11 cellular contexts compared by ENCODE assay signal in the genomic region with DNA sequence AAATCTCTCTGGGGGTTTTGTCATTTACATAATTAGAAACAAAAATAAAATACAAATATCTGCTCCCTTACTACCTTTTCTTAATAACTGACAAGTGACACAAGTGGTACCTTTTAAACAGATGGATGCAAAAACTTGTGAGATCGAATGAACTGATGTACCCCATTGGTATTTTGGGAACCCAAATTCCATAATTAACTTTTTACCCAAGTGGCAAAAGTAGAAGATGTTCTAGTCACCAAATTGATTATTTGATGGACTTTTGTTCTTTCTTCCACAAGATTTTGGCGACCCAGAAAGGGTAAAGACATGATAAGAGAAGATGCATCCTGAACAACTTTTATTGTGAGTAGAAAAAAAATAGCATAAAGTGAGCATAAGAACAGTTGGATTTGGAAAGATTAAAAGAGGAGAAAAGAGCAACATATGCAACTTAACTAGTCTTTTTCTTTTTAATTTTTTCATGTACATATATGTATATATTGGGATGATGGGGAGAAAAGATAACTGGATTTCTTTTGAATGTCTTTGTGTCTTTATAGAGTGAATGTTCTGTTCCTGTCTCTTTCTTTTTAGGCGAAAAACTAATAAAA.
A peak's percentile ranks its signal among the peaks of the same experiment; 100 is the strongest.
DNase-seq lines count a peak whose midpoint lies in the region; ATAC-seq and TF ChIP-seq lines count a peak whose summit lies in the region.
"Had no signal": no experiment of that assay in that cellular context is flagged by ENCODE, and none has a peak within 500 bp of the region (broad histone marks: within the 10 kb centered on the region; RNA-seq: fewer than 3 reads in every experiment).

No MANE protein-coding gene starts in this region.

- DNase-seq in BE2C (no peak), HAP-1 (ENCODE audit: low spot score in 2 of 2) (no peak), prostate gland (ENCODE audit: low spot score) (no peak), posterior vena cava (ENCODE audit: low spot score) (no peak), GOT3 (lab: John Stamatoyannopoulos, UW) (no peak)
- no peak for DNase-seq in naive thymus-derived CD8-positive, alpha-beta T cell
- DNase-seq: NCI-H1436 treated with DMSO at 0.1 percent for 48 hours had no signal

- no peak for TF ChIP-seq POLR2A in prostate gland (IDR thresholded peaks at IDR 0.05)

- no peaks in the 10 kb centered on the region for H3K9me3 ChIP-seq in BE2C
- no peaks in the 10 kb centered on the region for H3K9me3 ChIP-seq in HAP-1
- no peaks in the 10 kb centered on the region for H3K9me3 ChIP-seq in prostate gland

- in situ Hi-C loops in HAP-1 (cut with MboI; ENCODE audit: low sequenced_read_pairs), result no loop called here

- no peaks in the 10 kb centered on the region for H3K27me3 Mint-ChIP-seq in naive thymus-derived CD8-positive, alpha-beta T cell
- H3K27me3 Mint-ChIP-seq: CD4-positive, alpha-beta memory T cell; T-cell had no signal

- TF ChIP-seq CTCF in BE2C (IDR thresholded peaks at IDR 0.05; ENCODE audit: low read depth, low read length) (no peak), prostate gland (IDR thresholded peaks at IDR 0.05) (no peak)

- H3K27me3 ChIP-seq in BE2C, result no peaks in the 10 kb centered on the region
- no peaks in the 10 kb centered on the region for H3K27me3 ChIP-seq in HAP-1 (ENCODE audit: low read depth)
- no peaks in the 10 kb centered on the region for H3K27me3 ChIP-seq in prostate gland (replicated peaks; ENCODE audit: insufficient read depth)

- intact Hi-C loops in prostate gland (cut with DNase I) (no loop called here), posterior vena cava (cut with DNase I) (loop anchor here in 1 of 2 donors (5.0 kb wide), 1 partner anchor 36 kb away; no protein-coding TSS in a partner anchor)

- H3K4me3 Mint-ChIP-seq in naive thymus-derived CD8-positive, alpha-beta T cell, result peak overlapping the region in 3 of 10 donors; percentile 2 to 44 (median 11)
- H3K4me3 Mint-ChIP-seq: T-cell had no signal

- H3K4me1 Mint-ChIP-seq in naive thymus-derived CD8-positive, alpha-beta T cell, result peaks cover 2 to 20% (median 12%) of the 10 kb centered on the region in 4 donors

- peaks cover 13% of the 10 kb centered on the region for H3K4me1 ChIP-seq in BE2C
- H3K4me1 ChIP-seq in HAP-1, result peaks cover 43% of the 10 kb centered on the region
- no peaks in the 10 kb centered on the region for H3K4me1 ChIP-seq in prostate gland (replicated peaks)

- H3K36me3 ChIP-seq in BE2C, result no peaks in the 10 kb centered on the region
- no peaks in the 10 kb centered on the region for H3K36me3 ChIP-seq in HAP-1 (replicated peaks)
- no peaks in the 10 kb centered on the region for H3K36me3 ChIP-seq in prostate gland

- no peak for ATAC-seq in HG03439 (IDR thresholded peaks at IDR 0.05; ENCODE audit: unreplicated experiment)
- no peak for ATAC-seq in naive thymus-derived CD8-positive, alpha-beta T cell
- ATAC-seq: T-cell had no signal

- no peaks in the 10 kb centered on the region for H3K9me3 Mint-ChIP-seq in naive thymus-derived CD8-positive, alpha-beta T cell
- H3K9me3 Mint-ChIP-seq: CD4-positive, alpha-beta memory T cell; T-cell had no signal

- H3K4me3 ChIP-seq in BE2C (ENCODE audit: low read depth, low read length), result peak overlapping the region; percentile 72
- peak overlapping the region; percentile 35 for H3K4me3 ChIP-seq in HAP-1
- peak overlapping the region in 1 of 2 donors; percentile 34 for H3K4me3 ChIP-seq in prostate gland

- peak overlapping the region; percentile 98 for H3K27ac ChIP-seq in cingulate gyrus (ENCODE audit: low read depth, low read length)
- peak overlapping the region; percentile 70 to 84 for H3K27ac ChIP-seq in prostate gland

- WGBS in prostate gland, result 33% methylated on average over 3 of the region's 3 CpGs

- POLR2A ChIA-PET in naive thymus-derived CD8-positive, alpha-beta T cell (lab: Charles Lee), result no interaction called here

- peak overlapping the region in 1 of 10 donors; percentile 9 for H3K27ac Mint-ChIP-seq in naive thymus-derived CD8-positive, alpha-beta T cell
- H3K27ac Mint-ChIP-seq: CD4-positive, alpha-beta memory T cell; T-cell had no signal

- H3K36me3 Mint-ChIP-seq in naive thymus-derived CD8-positive, alpha-beta T cell, result no peaks in the 10 kb centered on the region
- H3K36me3 Mint-ChIP-seq: CD4-positive, alpha-beta memory T cell; T-cell had no signal
